Comparison of ENCODE assay signal across 1 cellular context in the genomic region with DNA sequence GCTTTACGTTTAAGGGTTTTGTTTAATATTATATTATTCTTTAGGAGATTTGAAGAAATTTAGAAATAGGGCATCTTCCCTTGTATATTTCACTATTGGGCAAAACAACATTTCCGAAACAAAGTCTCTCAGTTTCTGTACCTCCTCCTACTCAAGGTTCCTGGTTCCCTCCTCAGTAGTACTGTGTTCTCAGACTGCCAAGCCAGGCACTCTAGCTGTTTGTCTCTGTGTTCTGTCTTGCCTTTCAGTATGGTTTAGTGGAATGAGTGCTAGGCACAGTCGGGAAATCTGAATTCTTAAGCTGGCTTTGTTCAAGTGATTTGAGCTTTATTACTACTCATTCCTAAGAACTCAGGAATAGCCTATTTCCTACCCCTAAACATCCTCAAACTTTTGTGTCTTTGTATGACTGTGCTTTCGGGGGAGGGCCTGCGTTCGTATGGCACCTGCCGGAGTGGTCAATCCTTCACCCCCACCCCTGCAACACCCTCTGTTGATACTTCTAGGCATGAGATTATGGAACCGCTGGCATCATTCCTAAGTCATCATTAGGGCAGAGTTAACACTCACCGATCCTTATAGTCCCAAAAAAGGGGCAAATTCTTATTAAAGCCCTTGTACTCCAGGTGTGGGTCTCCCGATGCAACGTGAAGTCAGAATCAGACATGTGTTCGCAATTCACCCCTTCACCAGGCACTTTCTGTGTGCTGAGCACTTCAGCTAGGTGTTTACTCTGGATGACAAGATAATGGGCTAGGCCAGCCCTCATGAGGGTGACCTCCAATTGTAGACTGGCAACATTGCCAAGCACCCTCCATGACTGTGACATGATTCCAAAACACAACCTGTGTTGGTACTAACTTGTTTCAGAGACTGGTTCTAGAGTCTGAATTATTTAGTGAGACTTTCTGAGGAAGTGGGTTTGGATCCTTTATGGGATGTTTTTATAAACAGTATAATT.
TF ChIP-seq lines count a peak whose summit lies in the region.

No MANE protein-coding gene starts in this region.

TF ChIP-seq in GM23338, 12 proteins besides CTCF, POLR2A, EP300 and RAD21:
- TF ChIP-seq, protein P1, sequence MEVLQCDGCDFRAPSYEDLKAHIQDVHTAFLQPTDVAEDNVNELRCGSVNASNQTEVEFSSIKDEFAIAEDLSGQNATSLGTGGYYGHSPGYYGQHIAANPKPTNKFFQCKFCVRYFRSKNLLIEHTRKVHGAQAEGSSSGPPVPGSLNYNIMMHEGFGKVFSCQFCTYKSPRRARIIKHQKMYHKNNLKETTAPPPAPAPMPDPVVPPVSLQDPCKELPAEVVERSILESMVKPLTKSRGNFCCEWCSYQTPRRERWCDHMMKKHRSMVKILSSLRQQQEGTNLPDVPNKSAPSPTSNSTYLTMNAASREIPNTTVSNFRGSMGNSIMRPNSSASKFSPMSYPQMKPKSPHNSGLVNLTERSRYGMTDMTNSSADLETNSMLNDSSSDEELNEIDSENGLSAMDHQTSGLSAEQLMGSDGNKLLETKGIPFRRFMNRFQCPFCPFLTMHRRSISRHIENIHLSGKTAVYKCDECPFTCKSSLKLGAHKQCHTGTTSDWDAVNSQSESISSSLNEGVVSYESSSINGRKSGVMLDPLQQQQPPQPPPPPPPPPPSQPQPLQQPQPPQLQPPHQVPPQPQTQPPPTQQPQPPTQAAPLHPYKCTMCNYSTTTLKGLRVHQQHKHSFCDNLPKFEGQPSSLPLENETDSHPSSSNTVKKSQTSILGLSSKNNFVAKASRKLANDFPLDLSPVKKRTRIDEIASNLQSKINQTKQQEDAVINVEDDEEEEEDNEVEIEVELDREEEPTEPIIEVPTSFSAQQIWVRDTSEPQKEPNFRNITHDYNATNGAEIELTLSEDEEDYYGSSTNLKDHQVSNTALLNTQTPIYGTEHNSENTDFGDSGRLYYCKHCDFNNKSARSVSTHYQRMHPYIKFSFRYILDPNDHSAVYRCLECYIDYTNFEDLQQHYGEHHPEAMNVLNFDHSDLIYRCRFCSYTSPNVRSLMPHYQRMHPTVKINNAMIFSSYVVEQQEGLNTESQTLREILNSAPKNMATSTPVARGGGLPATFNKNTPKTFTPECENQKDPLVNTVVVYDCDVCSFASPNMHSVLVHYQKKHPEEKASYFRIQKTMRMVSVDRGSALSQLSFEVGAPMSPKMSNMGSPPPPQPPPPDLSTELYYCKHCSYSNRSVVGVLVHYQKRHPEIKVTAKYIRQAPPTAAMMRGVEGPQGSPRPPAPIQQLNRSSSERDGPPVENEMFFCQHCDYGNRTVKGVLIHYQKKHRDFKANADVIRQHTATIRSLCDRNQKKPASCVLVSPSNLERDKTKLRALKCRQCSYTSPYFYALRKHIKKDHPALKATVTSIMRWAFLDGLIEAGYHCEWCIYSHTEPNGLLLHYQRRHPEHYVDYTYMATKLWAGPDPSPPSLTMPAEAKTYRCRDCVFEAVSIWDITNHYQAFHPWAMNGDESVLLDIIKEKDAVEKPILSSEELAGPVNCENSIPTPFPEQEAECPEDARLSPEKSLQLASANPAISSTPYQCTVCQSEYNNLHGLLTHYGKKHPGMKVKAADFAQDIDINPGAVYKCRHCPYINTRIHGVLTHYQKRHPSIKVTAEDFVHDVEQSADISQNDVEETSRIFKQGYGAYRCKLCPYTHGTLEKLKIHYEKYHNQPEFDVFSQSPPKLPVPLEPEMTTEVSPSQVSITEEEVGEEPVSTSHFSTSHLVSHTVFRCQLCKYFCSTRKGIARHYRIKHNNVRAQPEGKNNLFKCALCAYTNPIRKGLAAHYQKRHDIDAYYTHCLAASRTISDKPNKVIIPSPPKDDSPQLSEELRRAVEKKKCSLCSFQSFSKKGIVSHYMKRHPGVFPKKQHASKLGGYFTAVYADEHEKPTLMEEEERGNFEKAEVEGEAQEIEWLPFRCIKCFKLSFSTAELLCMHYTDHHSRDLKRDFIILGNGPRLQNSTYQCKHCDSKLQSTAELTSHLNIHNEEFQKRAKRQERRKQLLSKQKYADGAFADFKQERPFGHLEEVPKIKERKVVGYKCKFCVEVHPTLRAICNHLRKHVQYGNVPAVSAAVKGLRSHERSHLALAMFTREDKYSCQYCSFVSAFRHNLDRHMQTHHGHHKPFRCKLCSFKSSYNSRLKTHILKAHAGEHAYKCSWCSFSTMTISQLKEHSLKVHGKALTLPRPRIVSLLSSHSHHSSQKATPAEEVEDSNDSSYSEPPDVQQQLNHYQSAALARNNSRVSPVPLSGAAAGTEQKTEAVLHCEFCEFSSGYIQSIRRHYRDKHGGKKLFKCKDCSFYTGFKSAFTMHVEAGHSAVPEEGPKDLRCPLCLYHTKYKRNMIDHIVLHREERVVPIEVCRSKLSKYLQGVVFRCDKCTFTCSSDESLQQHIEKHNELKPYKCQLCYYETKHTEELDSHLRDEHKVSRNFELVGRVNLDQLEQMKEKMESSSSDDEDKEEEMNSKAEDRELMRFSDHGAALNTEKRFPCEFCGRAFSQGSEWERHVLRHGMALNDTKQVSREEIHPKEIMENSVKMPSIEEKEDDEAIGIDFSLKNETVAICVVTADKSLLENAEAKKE (CRISPR knock-in tag; IDR thresholded peaks at IDR 0.05): no peak
- TF ChIP-seq STAT1 (IDR thresholded peaks at IDR 0.05; ENCODE audit: unreplicated experiment) (no peak), EZH2phosphoT487 (IDR thresholded peaks at IDR 0.05; ENCODE audit: unreplicated experiment) (no peak), CREB1 (CRISPR knock-in tag; IDR thresholded peaks at IDR 0.05; ENCODE audit: low read depth) (no peak), JUNB (IDR thresholded peaks at IDR 0.05; ENCODE audit: unreplicated experiment) (no peak), EZH2 (IDR thresholded peaks at IDR 0.05; ENCODE audit: low read depth, unreplicated experiment) (no peak), POLR2AphosphoS5 (IDR thresholded peaks at IDR 0.05; ENCODE audit: low read depth) (no peak)
- TF ChIP-seq, protein P2, sequence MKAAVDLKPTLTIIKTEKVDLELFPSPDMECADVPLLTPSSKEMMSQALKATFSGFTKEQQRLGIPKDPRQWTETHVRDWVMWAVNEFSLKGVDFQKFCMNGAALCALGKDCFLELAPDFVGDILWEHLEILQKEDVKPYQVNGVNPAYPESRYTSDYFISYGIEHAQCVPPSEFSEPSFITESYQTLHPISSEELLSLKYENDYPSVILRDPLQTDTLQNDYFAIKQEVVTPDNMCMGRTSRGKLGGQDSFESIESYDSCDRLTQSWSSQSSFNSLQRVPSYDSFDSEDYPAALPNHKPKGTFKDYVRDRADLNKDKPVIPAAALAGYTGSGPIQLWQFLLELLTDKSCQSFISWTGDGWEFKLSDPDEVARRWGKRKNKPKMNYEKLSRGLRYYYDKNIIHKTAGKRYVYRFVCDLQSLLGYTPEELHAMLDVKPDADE (IDR thresholded peaks at IDR 0.05): no peak
